In genomic region chr9:114082017-114082735, GRCh38 we compare ENCODE assay signal across 8 cellular contexts. TPM values are rescaled to one million over a fixed set of nuclear protein-coding genes. Genes with fewer than 3 reads are reported as not detected.
DNase-seq lines count a peak whose midpoint lies in the region; ATAC-seq and TF ChIP-seq lines count a peak whose summit lies in the region.

No MANE protein-coding gene starts in this region.

- ATAC-seq in HG02623 (IDR thresholded peaks at IDR 0.05; ENCODE audit: unreplicated experiment) (peak; percentile 84), left cardiac atrium (peak; percentile 93), GM21360 (IDR thresholded peaks at IDR 0.05; ENCODE audit: unreplicated experiment) (no peak)

- CTCF ChIA-PET in GM10248 (lab: Yijun Ruan, JAX) = interaction anchor here (0.6 to 4.8 kb wide), 34 partner anchors 10 to 256 kb away, joined by 3 to 80 read pairs (median 4); partner anchors contain the start of genes COL27A1 and KIF12

- TF ChIP-seq CTCF in GM10248 (IDR thresholded peaks at IDR 0.05; ENCODE audit: control extremely low read depth, extremely low read depth, low read depth, missing control alignments) (peak; percentile 85), adrenal gland (IDR thresholded peaks at IDR 0.05) (peak; percentile 77 to 97 (median 86))

- H3K36me3 ChIP-seq in adrenal gland (replicated peaks in 1 of 2) = no peaks in the 10 kb centered on the region

- peaks cover 10% of the 10 kb centered on the region for H3K27me3 ChIP-seq in adrenal gland

- no peak overlapping the region for H3K27ac ChIP-seq in adrenal gland

- no peak for TF ChIP-seq POLR2A in adrenal gland (IDR thresholded peaks at IDR 0.05)

- no peaks in the 10 kb centered on the region for H3K9me3 ChIP-seq in adrenal gland (replicated peaks in 1 of 3)

- intact Hi-C loops in adrenal gland (cut with DNase I) (no loop called here), left cardiac atrium (cut with DNase I) (loop anchor here in 1 of 2 donors (5.0 kb wide), 1 partner anchor 210 kb away; no protein-coding TSS in a partner anchor)

- POLR2A ChIA-PET in GM10248 (lab: Yijun Ruan, JAX) = no interaction called here

- 33 to 53% (median 45%) methylated on average over 8 to 10 of the region's 10 CpGs for WGBS in adrenal gland, 4 donors

- no peak overlapping the region for H3K4me3 ChIP-seq in adrenal gland

- no peaks in the 10 kb centered on the region for H3K4me1 ChIP-seq in adrenal gland (replicated peaks in 1 of 2)

- DNase-seq in GM10248 (ENCODE audit: extremely low spot score) (peak; percentile 82), NCI-H146 (lab: John Stamatoyannopoulos, UW) (peak; percentile 61), T follicular helper cell (ENCODE audit: low read depth) (peak; percentile 60), adrenal gland (peak; percentile 85 to 96 (median 91)), left cardiac atrium (peak; percentile 88), putamen (ENCODE audit: low spot score) (peak; percentile 77)

RNA-seq across cellular contexts. Expression of gene AMBP, which starts 4.1 kb away (rescaled TPM):
- total RNA-seq in adrenal gland = 1 to 10 TPM in 2 of 8 donors, under 1 TPM in 2, not detected in 4; 0.32 to 2.8 (median 1.6) TPM
- polyA plus RNA-seq in adrenal gland = under 1 TPM in 2 of 3 donors, not detected in 1; 0.40 to 0.44 TPM
- total RNA-seq in left cardiac atrium = under 1 TPM; 0.21 to 0.39 TPM

RNA-seq across cellular contexts. Expression of gene KIF12, which starts 16.9 kb away (rescaled TPM):
- total RNA-seq in adrenal gland (under 1 TPM in 3 of 8 donors, not detected in 5; 0.18 to 0.50 (median 0.41) TPM), left cardiac atrium (under 1 TPM in 1 of 2 donors, not detected in 1; 0.09 TPM)
- under 1 TPM in 2 of 3 donors, not detected in 1; 0.10 to 0.56 TPM for polyA plus RNA-seq in adrenal gland
